Comparison of ENCODE assay signal across 34 cellular contexts in the genomic region with DNA sequence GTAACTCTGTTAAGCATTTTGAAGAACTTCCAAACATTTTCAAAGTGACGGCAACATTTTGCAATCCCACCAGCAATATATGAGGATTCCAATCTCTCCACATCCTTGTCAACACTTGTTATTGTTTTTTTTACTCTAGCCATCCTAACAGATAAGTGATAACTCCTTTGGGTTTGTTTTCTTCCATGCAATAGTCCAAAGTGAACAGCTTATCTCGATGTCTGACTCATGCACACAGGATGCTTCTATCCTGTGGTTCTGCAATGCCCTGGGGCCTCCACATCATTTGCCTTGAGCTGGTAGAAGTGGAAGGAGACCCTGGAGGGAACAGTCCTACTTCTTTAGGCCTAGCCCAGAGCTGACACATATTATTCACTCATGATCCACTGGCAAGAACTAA. TPM values are rescaled to one million over a fixed set of nuclear protein-coding genes. Genes with fewer than 3 reads are reported as not detected.
"Had no signal": no experiment of that assay in that cellular context is flagged by ENCODE, and none has a peak within 500 bp of the region (broad histone marks: within the 10 kb centered on the region; RNA-seq: fewer than 3 reads in every experiment).

No MANE protein-coding gene starts in this region.

- H3K4me1 ChIP-seq: body of pancreas, vagina had no signal

- H3K27ac ChIP-seq: body of pancreas, skin epidermis, upper lobe of left lung, vagina had no signal

- H3K9me3 ChIP-seq: body of pancreas, upper lobe of left lung, vagina had no signal

- FAIRE-seq: endothelial cell of umbilical vein, frontal cortex had no signal

- ATAC-seq: activated CD4-positive, alpha-beta T cell treated with anti-CD3 and anti-CD28 coated beads for 36 hours; body of pancreas; esophagus mucosa; left cardiac atrium; left ventricle myocardium superior; sciatic nerve; T-helper 17 cell had no signal

- H3K4me3 ChIP-seq: body of pancreas, skin epidermis, upper lobe of left lung, vagina had no signal

- H3K36me3 Mint-ChIP-seq: activated naive CD8-positive, alpha-beta T cell had no signal

- DNase-seq: activated B cell treated with CpG ODN at 0.5 μM for 24 hours; activated CD4-positive, alpha-beta T cell treated with anti-CD3 and anti-CD28 coated beads for 36 hours; activated effector memory CD4-positive, alpha-beta T cell treated with Interleukin-2 at 50 U/mL for 16 hours; activated naive CD4-positive, alpha-beta T cell treated with Interleukin-2 at 50 U/mL for 16 hours; aorta; body of pancreas; caudate nucleus; cortex of kidney; glutamatergic neuron; islet precursor cell; left cardiac atrium; left ventricle myocardium superior; stimulated activated CD4-positive, alpha-beta T cell treated with anti-CD3 and anti-CD28 coated beads, Interleukin-12 subunit alpha, Interleukin-12 subunit beta, amount 100 ng/mL, for 4 hours; stimulated activated CD4-positive, alpha-beta T cell treated with anti-CD3 and anti-CD28 coated beads, Interleukin-4, amount 100 ng/mL, for 1 hour; T-helper 17 cell; upper lobe of left lung had no signal

- H3K9me3 Mint-ChIP-seq: stimulated activated naive CD8-positive, alpha-beta T cell treated with anti-CD3 and anti-CD28 coated beads, Interleukin-15, Interleukin-2, amounts not matched to agents 100 ng/mL and 50 ng/mL, for 24 hours had no signal

- H3K27ac Mint-ChIP-seq: activated B cell treated with CpG ODN at 0.5 μM for 24 hours; activated CD4-positive, alpha-beta T cell treated with anti-CD3 and anti-CD28 coated beads for 36 hours; activated naive CD8-positive, alpha-beta T cell; nephron; progenitor cell of endocrine pancreas; stimulated activated naive CD8-positive, alpha-beta T cell treated with anti-CD3 and anti-CD28 coated beads, Interleukin-15, Interleukin-2, amounts not matched to agents 100 ng/mL and 50 ng/mL, for 24 hours; T-helper 17 cell had no signal

- H3K27me3 ChIP-seq: body of pancreas had no signal

- H3K4me1 Mint-ChIP-seq: activated CD4-positive, alpha-beta T cell treated with anti-CD3 and anti-CD28 coated beads for 36 hours; nephron had no signal

- H3K36me3 ChIP-seq: upper lobe of left lung, vagina had no signal

- H3K4me3 Mint-ChIP-seq: activated B cell treated with CpG ODN at 0.5 μM for 24 hours; activated CD4-positive, alpha-beta T cell treated with anti-CD3 and anti-CD28 coated beads for 36 hours; activated naive CD8-positive, alpha-beta T cell; nephron; stimulated activated naive CD8-positive, alpha-beta T cell treated with anti-CD3 and anti-CD28 coated beads, Interleukin-15, Interleukin-2, amounts not matched to agents 100 ng/mL and 50 ng/mL, for 24 hours; T-helper 17 cell had no signal

RNA-seq across cellular contexts. Expression of gene TLE7, which starts 13.0 kb away (rescaled TPM):
- total RNA-seq: activated B cell treated with CpG ODN at 0.5 μM for 24 hours; activated CD4-positive, alpha-beta T cell treated with anti-CD3 and anti-CD28 coated beads for 36 hours; aorta; body of pancreas; chondrocyte; endothelial cell of umbilical vein; esophagus mucosa; frontal cortex; left cardiac atrium; left ventricle myocardium superior; lung microvascular endothelial cell; mesenteric fat pad; osteoblast; progenitor cell of endocrine pancreas; renal cortical epithelial cell; sciatic nerve; subcutaneous adipose tissue; T-helper 17 cell; upper lobe of left lung; vagina had no signal
- polyA plus RNA-seq: adipose tissue, aorta, endothelial cell of umbilical vein, thymus had no signal
